ENCODE assay signal across 17 cellular contexts in genomic region chr11:46695345-46696211, GRCh38. TPM values are rescaled to one million over a fixed set of nuclear protein-coding genes. Genes with fewer than 3 reads are reported as not detected.
DNase-seq lines count a peak whose midpoint lies in the region; ATAC-seq, FAIRE-seq and TF ChIP-seq lines count a peak whose summit lies in the region.
"Had no signal": no experiment of that assay in that cellular context is flagged by ENCODE, and none has a peak within 500 bp of the region (broad histone marks: within the 10 kb centered on the region; RNA-seq: fewer than 3 reads in every experiment).

No MANE protein-coding gene starts in this region.

- peak overlapping the region; percentile 42; the same call in 1 of the 2 replicates for H3K9ac ChIP-seq in HepG2 (ENCODE audit: insufficient read depth, low read depth, low read length)

- TF ChIP-seq RAD21 in HepG2 (CRISPR knock-in tag; IDR thresholded peaks at IDR 0.05) = no peak

- no peak overlapping the region for H3K4me3 Mint-ChIP-seq in dendritic cell treated with granulocyte-macrophage colony-stimulating factor and Interleukin-4, amounts not matched to agents 40 ng/mL and 50 ng/mL, for 4 days
- H3K4me3 Mint-ChIP-seq in osteocyte (ENCODE audit: unreplicated experiment) (no peak overlapping the region), progenitor cell of endocrine pancreas (ENCODE audit: low read depth) (no peak overlapping the region)
- H3K4me3 Mint-ChIP-seq: activated CD4-positive, alpha-beta memory T cell treated with anti-CD3 and anti-CD28 coated beads for 36 hours; endodermal cell; nephron had no signal

- H3K9me3 ChIP-seq in HepG2 (ENCODE audit: low read length) = no peaks in the 10 kb centered on the region
- no peaks in the 10 kb centered on the region for H3K9me3 ChIP-seq in right lobe of liver
- no peaks in the 10 kb centered on the region for H3K9me3 ChIP-seq in vagina

- H3K9me3 Mint-ChIP-seq in dendritic cell treated with granulocyte-macrophage colony-stimulating factor and Interleukin-4, amounts not matched to agents 40 ng/mL and 50 ng/mL, for 4 days = no peaks in the 10 kb centered on the region
- no peaks in the 10 kb centered on the region for H3K9me3 Mint-ChIP-seq in osteocyte (ENCODE audit: unreplicated experiment)
- H3K9me3 Mint-ChIP-seq in progenitor cell of endocrine pancreas (ENCODE audit: low read depth) = no peaks in the 10 kb centered on the region
- H3K9me3 Mint-ChIP-seq: activated CD4-positive, alpha-beta memory T cell treated with anti-CD3 and anti-CD28 coated beads for 36 hours; endodermal cell; nephron had no signal

- no peak for FAIRE-seq in HepG2 (lab: Jason Lieb, UNC)
- no peak for FAIRE-seq in D721Med (lab: Jason Lieb, UNC)

- no peak overlapping the region for H2AFZ ChIP-seq in HepG2 (ENCODE audit: low read length)

- no peak overlapping the region for H3K4me3 ChIP-seq in HepG2 (replicated peaks in 1 of 3; ENCODE audit: insufficient read depth in 1 of 3, low read depth in 2 of 3, low read length in 3 of 3)
- H3K4me3 ChIP-seq in right lobe of liver = no peak overlapping the region
- no peak overlapping the region for H3K4me3 ChIP-seq in vagina
- H3K4me3 ChIP-seq: lung had no signal

- H3K4me2 ChIP-seq in HepG2 (ENCODE audit: low read depth, low read length) = no peak overlapping the region

- H3K4me1 Mint-ChIP-seq in dendritic cell treated with granulocyte-macrophage colony-stimulating factor and Interleukin-4, amounts not matched to agents 40 ng/mL and 50 ng/mL, for 4 days (ENCODE audit: low read depth) = peaks cover 27% of the 10 kb centered on the region
- H3K4me1 Mint-ChIP-seq in osteocyte (ENCODE audit: unreplicated experiment) (peaks cover 52% of the 10 kb centered on the region), progenitor cell of endocrine pancreas (ENCODE audit: low read depth) (peaks cover 10% of the 10 kb centered on the region)

- DNase-seq in HepG2 (ENCODE audit: low spot score) (peak; percentile 71), right lobe of liver (no peak), osteocyte (ENCODE audit: extremely low spot score, unreplicated experiment) (no peak), vagina (ENCODE audit: extremely low spot score in 2 of 2) (no peak), germinal center (ENCODE audit: low spot score) (no peak), progenitor cell of endocrine pancreas (ENCODE audit: low spot score, unreplicated experiment) (no peak), D721Med (ENCODE audit: insufficient read length, low spot score) (no peak)
- DNase-seq: activated CD4-positive, alpha-beta memory T cell treated with anti-CD3 and anti-CD28 coated beads for 36 hours; endodermal cell; foreskin keratinocyte; H7; NCI-H2029 treated with DMSO at 0.1 percent for 48 hours; stimulated activated CD4-positive, alpha-beta T cell treated with anti-CD3 and anti-CD28 coated beads, Interleukin-4, amount 100 ng/mL, for 4 hours had no signal

- peak overlapping the region; percentile 60 for H3K27ac ChIP-seq in HepG2 (ENCODE audit: extremely low read length, insufficient read depth, low read length)
- peak overlapping the region in 1 of 3 donors; percentile 37 for H3K27ac ChIP-seq in right lobe of liver
- H3K27ac ChIP-seq in vagina = peak overlapping the region; percentile 95
- H3K27ac ChIP-seq: foreskin keratinocyte had no signal

- ATAC-seq in HepG2 (peak; percentile 52), right lobe of liver (no peak)
- ATAC-seq: foreskin keratinocyte, sciatic nerve had no signal

- TF ChIP-seq EP300 in HepG2 (IDR thresholded peaks at IDR 0.05; ENCODE audit: low read depth in 2 of 2, low read length in 2 of 2) (peak in 1 of 2 experiments; percentile 36; a peak in 2 of 4 replicates), HepG2 (CRISPR knock-in tag; IDR thresholded peaks at IDR 0.05; ENCODE audit: borderline replicate concordance) (peak; percentile 33; the same call in 1 of the 2 replicates)

- H3K36me3 Mint-ChIP-seq in dendritic cell treated with granulocyte-macrophage colony-stimulating factor and Interleukin-4, amounts not matched to agents 40 ng/mL and 50 ng/mL, for 4 days (ENCODE audit: low read depth) = peaks cover 79% of the 10 kb centered on the region
- H3K36me3 Mint-ChIP-seq in osteocyte (ENCODE audit: unreplicated experiment) = peaks cover 18% of the 10 kb centered on the region
- H3K36me3 Mint-ChIP-seq in progenitor cell of endocrine pancreas (ENCODE audit: insufficient read depth) = peaks cover 5% of the 10 kb centered on the region

- peak overlapping the region; percentile 10 for H3K27ac Mint-ChIP-seq in dendritic cell treated with granulocyte-macrophage colony-stimulating factor and Interleukin-4, amounts not matched to agents 40 ng/mL and 50 ng/mL, for 4 days
- H3K27ac Mint-ChIP-seq in osteocyte (ENCODE audit: unreplicated experiment) (peak overlapping the region; percentile 64), progenitor cell of endocrine pancreas (no peak overlapping the region)
- H3K27ac Mint-ChIP-seq: activated CD4-positive, alpha-beta memory T cell treated with anti-CD3 and anti-CD28 coated beads for 36 hours; endodermal cell; nephron had no signal

- H3K4me1 ChIP-seq in HepG2 (ENCODE audit: insufficient read depth, low read length) (peaks cover 81% of the 10 kb centered on the region), right lobe of liver (peaks cover 0 to 44% (median 19%) of the 10 kb centered on the region in 4 donors), vagina (peaks cover 69% of the 10 kb centered on the region)

- no peaks in the 10 kb centered on the region; a peak in 1 of 5 replicates for H3K27me3 ChIP-seq in HepG2 (ENCODE audit: control insufficient read depth in 1 of 2, insufficient read depth in 2 of 2, low read length in 2 of 2)
- no peaks in the 10 kb centered on the region for H3K27me3 ChIP-seq in right lobe of liver
- H3K27me3 ChIP-seq in vagina = no peaks in the 10 kb centered on the region
- H3K27me3 ChIP-seq: foreskin keratinocyte had no signal

- 70% methylated on average over 8 of the region's 12 CpGs for WGBS in HepG2 (ENCODE audit: low lambda C conversion rate)
- no CpG with 5 or more reads among the region's 12 CpGs for WGBS in right lobe of liver (ENCODE audit: insufficient coverage, low coverage, low lambda C conversion rate, missing lambda C conversion rate)

- no peaks in the 10 kb centered on the region for H3K27me3 Mint-ChIP-seq in dendritic cell treated with granulocyte-macrophage colony-stimulating factor and Interleukin-4, amounts not matched to agents 40 ng/mL and 50 ng/mL, for 4 days
- no peaks in the 10 kb centered on the region for H3K27me3 Mint-ChIP-seq in osteocyte (ENCODE audit: unreplicated experiment)
- no peaks in the 10 kb centered on the region for H3K27me3 Mint-ChIP-seq in progenitor cell of endocrine pancreas
- H3K27me3 Mint-ChIP-seq: activated CD4-positive, alpha-beta memory T cell treated with anti-CD3 and anti-CD28 coated beads for 36 hours had no signal

- no peaks in the 10 kb centered on the region for H4K20me1 ChIP-seq in HepG2 (ENCODE audit: insufficient read depth, low read length)

- POLR2A ChIA-PET in HepG2 (lab: Yijun Ruan, JAX) = interaction anchor here (1.0 to 3.6 kb wide), 4 partner anchors 9 to 48 kb away, joined by 3 to 29 read pairs (median 6); partner anchors contain the start of gene F2

- intact Hi-C loops in HepG2 (cut with micrococcal nuclease; ENCODE audit: unreplicated experiment) (no loop called here), right lobe of liver (cut with DNase I) (no loop called here), vagina (cut with DNase I) (no loop called here)
- intact Hi-C loops in dendritic cell treated with granulocyte-macrophage colony-stimulating factor and Interleukin-4, amounts not matched to agents 40 ng/mL and 50 ng/mL, for 4 days (cut with micrococcal nuclease) = no loop called here

- H3K36me3 ChIP-seq in HepG2 (replicated peaks in 1 of 2; ENCODE audit: control insufficient read depth in 1 of 2, insufficient read depth in 2 of 2, low read length in 2 of 2) = peaks cover 4 to 17% of the 10 kb centered on the region in 2 experiments; a peak in 4 of 5 replicates
- peaks cover 0 to 32% (median 17%) of the 10 kb centered on the region in 4 donors for H3K36me3 ChIP-seq in right lobe of liver
- peaks cover 0 to 43% of the 10 kb centered on the region in 2 donors for H3K36me3 ChIP-seq in vagina

- no TSS peak for BruUV-seq in HepG2 (replicated peaks; lab: Mats Ljungman, UMichigan)

- TF ChIP-seq POLR2A in HepG2 (IDR thresholded peaks at IDR 0.05; ENCODE audit: insufficient read depth in 1 of 2, low read depth in 2 of 2, low read length in 2 of 2) (peak in 1 of 2 experiments; percentile 14; a peak in 1 of 4 replicates), right lobe of liver (IDR thresholded peaks at IDR 0.05) (no peak), vagina (IDR thresholded peaks at IDR 0.05) (no peak)

- in situ Hi-C loops in HepG2 (cut with HindIII; ENCODE audit: extremely low pct_ligation_motif_present, low pct_unique_long_range_greater_than_20kb) = no loop called here

- CTCF ChIA-PET in HepG2 (lab: Yijun Ruan, JAX; ENCODE audit: low intra/inter-chr PET ratio, low total read pairs) = no interaction called here

- TF ChIP-seq CTCF in HepG2 (CRISPR knock-in tag; IDR thresholded peaks at IDR 0.05) (no peak), right lobe of liver (IDR thresholded peaks at IDR 0.05) (no peak), osteocyte (IDR thresholded peaks at IDR 0.05) (no peak), vagina (IDR thresholded peaks at IDR 0.05) (no peak), progenitor cell of endocrine pancreas (IDR thresholded peaks at IDR 0.05; ENCODE audit: unreplicated experiment) (no peak), D721Med (IDR thresholded peaks at IDR 0.05; ENCODE audit: insufficient read depth, missing control alignments) (no peak)

- peaks cover 17% of the 10 kb centered on the region for H3K79me2 ChIP-seq in HepG2 (ENCODE audit: insufficient read depth, low read length)

RNA-seq across cellular contexts. Expression of gene ARHGAP1, which starts 4.8 kb away (rescaled TPM):
- total RNA-seq in HepG2 (2016; rRNA removed; fragmentation: Illumina TruSeq; extraction: Trizol) (18.6 and 22.4 TPM in 2 replicates), right lobe of liver (10 to 100 TPM; 26.5 to 46.2 (median 30.9) TPM), osteocyte (97.2 and 98.1 TPM in 2 replicates), vagina (80.3 TPM), progenitor cell of endocrine pancreas (39.0 and 39.8 TPM in 2 replicates)
- total RNA-seq in HepG2 (2016; cell fraction: cytosol; rRNA removed; fragmentation: Illumina TruSeq; extraction: Trizol; ENCODE audit: low read depth) = 2.2 and 2.6 TPM in 2 replicates
- 17.2 and 17.3 TPM in 2 replicates for total RNA-seq in HepG2 (2016; cell fraction: insoluble cytoplasmic fraction; rRNA removed; fragmentation: Illumina TruSeq; extraction: Trizol)
- total RNA-seq in HepG2 (2016; cell fraction: membrane; rRNA removed; fragmentation: Illumina TruSeq; extraction: Trizol) = 7.4 and 7.6 TPM in 2 replicates
- total RNA-seq in HepG2 (2016; cell fraction: nucleus; rRNA removed; fragmentation: Illumina TruSeq; extraction: Trizol) = 19.5 and 19.8 TPM in 2 replicates
- polyA plus RNA-seq in HepG2 (2011; rRNA removed) = 30.3 and 30.7 TPM in 2 replicates
- polyA plus RNA-seq in HepG2 (2011; cell fraction: cytosol; rRNA removed) = 11.4 and 13.8 TPM in 2 replicates
- polyA plus RNA-seq in HepG2 (2011; cell fraction: nucleus; rRNA removed) = 35.4 and 37.1 TPM in 2 replicates
- polyA plus RNA-seq in HepG2 (2012) = 17.6 and 26.9 TPM in 2 replicates
- 1.6 and 1.9 TPM in 2 replicates for polyA plus RNA-seq in HepG2 (2016; cell fraction: cytosol; fragmentation: Illumina TruSeq; extraction: Trizol; ENCODE audit: low read depth)
- polyA plus RNA-seq in HepG2 (2016; cell fraction: insoluble cytoplasmic fraction; fragmentation: Illumina TruSeq; extraction: Trizol; ENCODE audit: low read depth) = 20.3 and 30.3 TPM in 2 replicates
- polyA plus RNA-seq in HepG2 (2016; cell fraction: membrane; fragmentation: Illumina TruSeq; extraction: Trizol; ENCODE audit: low read depth) = 5.0 and 6.0 TPM in 2 replicates
- polyA plus RNA-seq in HepG2 (2016; cell fraction: nucleus; fragmentation: Illumina TruSeq; extraction: Trizol; ENCODE audit: insufficient read depth, low read depth) = 34.1 and 41.6 TPM in 2 replicates
- 57.4 and 70.9 TPM in 2 replicates for polyA minus RNA-seq in HepG2 (2011; rRNA and poly(A)+ RNA removed; ENCODE audit: low replicate concordance)
- polyA minus RNA-seq in HepG2 (2011; cell fraction: cytosol; rRNA and poly(A)+ RNA removed) = 31.2 and 36.9 TPM in 2 replicates
- 17.0 and 22.0 TPM in 2 replicates for polyA minus RNA-seq in HepG2 (2011; cell fraction: nucleus; rRNA and poly(A)+ RNA removed)

RNA-seq across cellular contexts. Expression of gene ZNF408, which starts 5.3 kb away (rescaled TPM):
- total RNA-seq in HepG2 (2016; rRNA removed; fragmentation: Illumina TruSeq; extraction: Trizol) (8.3 and 12.5 TPM in 2 replicates), right lobe of liver (10 to 100 TPM in 1 of 6 experiments, 1 to 10 TPM in 5; 4.0 to 16.3 (median 6.9) TPM), osteocyte (11.2 and 14.5 TPM in 2 replicates), vagina (12.5 TPM), progenitor cell of endocrine pancreas (11.6 and 13.7 TPM in 2 replicates)
- total RNA-seq in HepG2 (2016; cell fraction: cytosol; rRNA removed; fragmentation: Illumina TruSeq; extraction: Trizol; ENCODE audit: low read depth) = 12.1 and 12.2 TPM in 2 replicates
- total RNA-seq in HepG2 (2016; cell fraction: insoluble cytoplasmic fraction; rRNA removed; fragmentation: Illumina TruSeq; extraction: Trizol) = 6.9 and 11.8 TPM in 2 replicates
- 4.8 TPM in 2 replicates for total RNA-seq in HepG2 (2016; cell fraction: membrane; rRNA removed; fragmentation: Illumina TruSeq; extraction: Trizol)
- 12.2 and 12.7 TPM in 2 replicates for total RNA-seq in HepG2 (2016; cell fraction: nucleus; rRNA removed; fragmentation: Illumina TruSeq; extraction: Trizol)
- polyA plus RNA-seq in HepG2 (2011; rRNA removed) = 11.2 and 15.6 TPM in 2 replicates
- 7.2 and 10.7 TPM in 2 replicates for polyA plus RNA-seq in HepG2 (2011; cell fraction: cytosol; rRNA removed)
- 29.5 and 29.9 TPM in 2 replicates for polyA plus RNA-seq in HepG2 (2011; cell fraction: nucleus; rRNA removed)
- 7.6 and 9.9 TPM in 2 replicates for polyA plus RNA-seq in HepG2 (2012)
- polyA plus RNA-seq in HepG2 (2016; cell fraction: cytosol; fragmentation: Illumina TruSeq; extraction: Trizol; ENCODE audit: low read depth) = 1.7 and 2.3 TPM in 2 replicates
- polyA plus RNA-seq in HepG2 (2016; cell fraction: insoluble cytoplasmic fraction; fragmentation: Illumina TruSeq; extraction: Trizol; ENCODE audit: low read depth) = 8.7 and 9.3 TPM in 2 replicates
- 3.3 and 3.7 TPM in 2 replicates for polyA plus RNA-seq in HepG2 (2016; cell fraction: membrane; fragmentation: Illumina TruSeq; extraction: Trizol; ENCODE audit: low read depth)
- 27.1 and 29.0 TPM in 2 replicates for polyA plus RNA-seq in HepG2 (2016; cell fraction: nucleus; fragmentation: Illumina TruSeq; extraction: Trizol; ENCODE audit: insufficient read depth, low read depth)
- polyA minus RNA-seq in HepG2 (2011; rRNA and poly(A)+ RNA removed; ENCODE audit: low replicate concordance) = 15.2 and 22.6 TPM in 2 replicates
- polyA minus RNA-seq in HepG2 (2011; cell fraction: cytosol; rRNA and poly(A)+ RNA removed) = 6.3 and 9.7 TPM in 2 replicates
- 16.9 and 17.4 TPM in 2 replicates for polyA minus RNA-seq in HepG2 (2011; cell fraction: nucleus; rRNA and poly(A)+ RNA removed)

RNA-seq across cellular contexts. Expression of gene F2, which starts 23.4 kb away (rescaled TPM):
- total RNA-seq in HepG2 (2016; rRNA removed; fragmentation: Illumina TruSeq; extraction: Trizol) = 110 and 330 TPM in 2 replicates
- total RNA-seq in HepG2 (2016; cell fraction: cytosol; rRNA removed; fragmentation: Illumina TruSeq; extraction: Trizol; ENCODE audit: low read depth) = 32.5 and 33.6 TPM in 2 replicates
- total RNA-seq in HepG2 (2016; cell fraction: insoluble cytoplasmic fraction; rRNA removed; fragmentation: Illumina TruSeq; extraction: Trizol) = 93.3 and 344 TPM in 2 replicates
- total RNA-seq in HepG2 (2016; cell fraction: membrane; rRNA removed; fragmentation: Illumina TruSeq; extraction: Trizol) = 41.4 and 43.0 TPM in 2 replicates
- total RNA-seq in HepG2 (2016; cell fraction: nucleus; rRNA removed; fragmentation: Illumina TruSeq; extraction: Trizol) = 288 and 346 TPM in 2 replicates
- 801 and 1,074 TPM in 2 replicates for polyA plus RNA-seq in HepG2 (2011; rRNA removed)
- 955 and 1,075 TPM in 2 replicates for polyA plus RNA-seq in HepG2 (2011; cell fraction: cytosol; rRNA removed)
- polyA plus RNA-seq in HepG2 (2011; cell fraction: nucleus; rRNA removed) = 1,042 and 1,045 TPM in 2 replicates
- 447 and 558 TPM in 2 replicates for polyA plus RNA-seq in HepG2 (2012)
- polyA plus RNA-seq in HepG2 (2016; cell fraction: cytosol; fragmentation: Illumina TruSeq; extraction: Trizol; ENCODE audit: low read depth) = 25.3 and 27.2 TPM in 2 replicates
- polyA plus RNA-seq in HepG2 (2016; cell fraction: insoluble cytoplasmic fraction; fragmentation: Illumina TruSeq; extraction: Trizol; ENCODE audit: low read depth) = 93.3 and 115 TPM in 2 replicates
- 30.7 and 34.2 TPM in 2 replicates for polyA plus RNA-seq in HepG2 (2016; cell fraction: membrane; fragmentation: Illumina TruSeq; extraction: Trizol; ENCODE audit: low read depth)
- 450 and 474 TPM in 2 replicates for polyA plus RNA-seq in HepG2 (2016; cell fraction: nucleus; fragmentation: Illumina TruSeq; extraction: Trizol; ENCODE audit: insufficient read depth, low read depth)
- polyA minus RNA-seq in HepG2 (2011; rRNA and poly(A)+ RNA removed; ENCODE audit: low replicate concordance) = 0.51 and 1,039 TPM in 2 replicates
- polyA minus RNA-seq in HepG2 (2011; cell fraction: cytosol; rRNA and poly(A)+ RNA removed) = 289 and 363 TPM in 2 replicates
- polyA minus RNA-seq in HepG2 (2011; cell fraction: nucleus; rRNA and poly(A)+ RNA removed) = 449 and 482 TPM in 2 replicates
- 1,000 to 10,000 TPM in 3 of 6 experiments, 100 to 1,000 TPM in 3; 825 to 1,339 (median 1,089) TPM for total RNA-seq in right lobe of liver
- total RNA-seq in osteocyte = 0.19 TPM in 1 of 2 replicates, not detected in the other
- total RNA-seq in vagina = not detected
- 21.8 and 22.8 TPM in 2 replicates for total RNA-seq in progenitor cell of endocrine pancreas
- total RNA-seq: foreskin keratinocyte, H7, sciatic nerve had no signal
- polyA plus RNA-seq: foreskin keratinocyte had no signal

Comparison
In these comparisons a context has a peak if more than half of its experiments do, and no peak if none do; other contexts are left out.
1. RNA of gene F2, which starts 23.4 kb away (total RNA-seq): 825 to 1,339 TPM in right lobe of liver, 32.5 to 346 TPM in HepG2 and 21.8 to 22.8 TPM in progenitor cell of endocrine pancreas; 0.19 TPM in osteocyte and not detected in vagina (single experiment); every median in the first group is over 10 times any median in the second.